ENCODE assay signal across 8 cellular contexts in the genomic region with DNA sequence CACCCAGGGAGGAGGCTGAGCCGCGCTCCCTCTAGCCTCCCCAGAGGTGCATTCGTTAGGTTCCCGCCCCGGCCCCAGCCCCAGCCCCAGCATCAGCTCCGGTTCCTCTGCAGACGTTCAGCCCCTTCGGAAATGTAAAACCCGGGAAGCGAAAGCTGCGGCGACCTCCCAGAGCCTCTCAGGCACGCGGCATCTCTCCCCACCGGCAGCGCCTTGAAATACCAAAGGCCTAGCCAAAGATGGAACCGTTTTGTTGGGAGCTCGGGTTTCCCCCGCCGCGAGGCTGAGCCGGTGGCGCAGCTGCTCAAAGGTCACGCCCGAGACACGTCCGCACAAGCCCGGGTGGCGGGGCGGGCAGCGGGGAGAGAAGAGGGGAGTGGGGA.
DNase-seq lines count a peak whose midpoint lies in the region; TF ChIP-seq lines count a peak whose summit lies in the region.

No MANE protein-coding gene starts in this region.

- H3K4me3 Mint-ChIP-seq in MCF 10A (ENCODE audit: unreplicated experiment) (no peak overlapping the region), IgD-negative memory B cell (peak overlapping the region; percentile 34 to 93 (median 84)), endothelial cell (ENCODE audit: unreplicated experiment) (no peak overlapping the region)
- peak overlapping the region; percentile 48 for H3K4me3 Mint-ChIP-seq in T-helper 1 cell treated with Interleukin-12 subunit alpha and Interleukin-12 subunit beta and Interleukin-4 antibody, amounts not matched to agents 30 μg/mL and 1 μg/mL, for 36 hours

- DNase-seq in breast epithelium (ENCODE audit: low spot score in 2 of 2), result peak in 1 of 2 donors; percentile 27
- DNase-seq in MCF 10A (ENCODE audit: unreplicated experiment), result no peak
- DNase-seq in endothelial cell (ENCODE audit: low spot score), result peak; percentile 48
- DNase-seq in testis, result peak; percentile 72
- no peak for DNase-seq in OCI-M2 (lab: John Stamatoyannopoulos, UW; ENCODE audit: unreplicated experiment)

- TF ChIP-seq POLR2A in breast epithelium (IDR thresholded peaks at IDR 0.05) (no peak), testis (IDR thresholded peaks at IDR 0.05) (no peak)

- no peak overlapping the region for H3K9ac ChIP-seq in muscle layer of colon (ENCODE audit: low read length)

- H3K4me3 ChIP-seq in breast epithelium, result peak overlapping the region; percentile 26 to 55 (median 45)
- H3K4me3 ChIP-seq in muscle layer of colon (ENCODE audit: low read depth in 1 of 2, low read length in 2 of 2), result peak overlapping the region in 1 of 2 donors; percentile 9
- H3K4me3 ChIP-seq in testis, result peak overlapping the region; percentile 42 to 61

- H3K36me3 ChIP-seq in breast epithelium (no peaks in the 10 kb centered on the region), muscle layer of colon (ENCODE audit: insufficient read depth, low read length) (no peaks in the 10 kb centered on the region), testis (ENCODE audit: low read depth, missing control alignments) (no peaks in the 10 kb centered on the region)

- H3K27ac Mint-ChIP-seq in MCF 10A (ENCODE audit: low read depth, unreplicated experiment) (no peak overlapping the region), IgD-negative memory B cell (no peak overlapping the region), endothelial cell (ENCODE audit: unreplicated experiment) (no peak overlapping the region)
- H3K27ac Mint-ChIP-seq in T-helper 1 cell treated with Interleukin-12 subunit alpha and Interleukin-12 subunit beta and Interleukin-4 antibody, amounts not matched to agents 30 μg/mL and 1 μg/mL, for 36 hours, result peak overlapping the region; percentile 13

- no peaks in the 10 kb centered on the region for H3K4me1 ChIP-seq in breast epithelium
- H3K4me1 ChIP-seq in muscle layer of colon (ENCODE audit: insufficient read depth, low read length), result peaks cover 7% of the 10 kb centered on the region
- H3K4me1 ChIP-seq in testis, result peaks cover 14% of the 10 kb centered on the region

- WGBS in testis, 2 donors, result 0 to 1% methylated on average over 16 to 31 of the region's 31 CpGs

- no peaks in the 10 kb centered on the region for H3K27me3 Mint-ChIP-seq in MCF 10A (ENCODE audit: insufficient read depth, unreplicated experiment)
- H3K27me3 Mint-ChIP-seq in IgD-negative memory B cell, result peaks cover 7% of the 10 kb centered on the region
- peaks cover 6% of the 10 kb centered on the region for H3K27me3 Mint-ChIP-seq in T-helper 1 cell treated with Interleukin-12 subunit alpha and Interleukin-12 subunit beta and Interleukin-4 antibody, amounts not matched to agents 30 μg/mL and 1 μg/mL, for 36 hours (ENCODE audit: low read depth)
- H3K27me3 Mint-ChIP-seq in endothelial cell (ENCODE audit: unreplicated experiment), result peaks cover 5% of the 10 kb centered on the region

- intact Hi-C loops in breast epithelium (cut with DNase I; ENCODE audit: low total_unique reads) (no loop called here), MCF 10A (cut with micrococcal nuclease) (no loop called here), testis (cut with DNase I; ENCODE audit: low total_unique reads) (no loop called here)

- H3K9me3 Mint-ChIP-seq in MCF 10A (ENCODE audit: unreplicated experiment) (peaks cover 1% of the 10 kb centered on the region), IgD-negative memory B cell (no peaks in the 10 kb centered on the region), endothelial cell (ENCODE audit: unreplicated experiment) (no peaks in the 10 kb centered on the region)
- no peaks in the 10 kb centered on the region for H3K9me3 Mint-ChIP-seq in T-helper 1 cell treated with Interleukin-12 subunit alpha and Interleukin-12 subunit beta and Interleukin-4 antibody, amounts not matched to agents 30 μg/mL and 1 μg/mL, for 36 hours

- H3K27ac ChIP-seq in breast epithelium (no peak overlapping the region), muscle layer of colon (ENCODE audit: low read depth, low read length) (peak overlapping the region; percentile 39), testis (peak overlapping the region; percentile 9 to 36)

- POLR2A ChIA-PET in MCF 10A (lab: Yijun Ruan, JAX), result interaction anchor here (0.7 to 1.1 kb wide), 2 partner anchors 54 to 185 kb away, joined by 3 read pairs; no protein-coding TSS in a partner anchor

- H3K27me3 ChIP-seq in breast epithelium (no peaks in the 10 kb centered on the region), muscle layer of colon (ENCODE audit: control insufficient read depth in 1 of 2, insufficient read depth in 2 of 2, low read length in 2 of 2) (no peaks in the 10 kb centered on the region), testis (no peaks in the 10 kb centered on the region)

- H3K9me3 ChIP-seq in breast epithelium (no peaks in the 10 kb centered on the region), muscle layer of colon (ENCODE audit: low read length) (no peaks in the 10 kb centered on the region), testis (no peaks in the 10 kb centered on the region)

- BruUV-seq in MCF 10A (replicated peaks; lab: Mats Ljungman, UMichigan), result no TSS peak

- CTCF ChIA-PET in MCF 10A (lab: Yijun Ruan, JAX), result no interaction called here

- TF ChIP-seq CTCF in breast epithelium (IDR thresholded peaks at IDR 0.05) (no peak), MCF 10A (IDR thresholded peaks at IDR 0.05; ENCODE audit: unreplicated experiment) (no peak), endothelial cell (IDR thresholded peaks at IDR 0.05; ENCODE audit: unreplicated experiment) (no peak), testis (IDR thresholded peaks at IDR 0.05) (no peak)

- H3K36me3 Mint-ChIP-seq in MCF 10A (ENCODE audit: insufficient read depth, unreplicated experiment) (no peaks in the 10 kb centered on the region), IgD-negative memory B cell (peaks cover 1% of the 10 kb centered on the region), endothelial cell (ENCODE audit: low read depth, unreplicated experiment) (no peaks in the 10 kb centered on the region)
- no peaks in the 10 kb centered on the region for H3K36me3 Mint-ChIP-seq in T-helper 1 cell treated with Interleukin-12 subunit alpha and Interleukin-12 subunit beta and Interleukin-4 antibody, amounts not matched to agents 30 μg/mL and 1 μg/mL, for 36 hours (ENCODE audit: low read depth)

- H3K4me1 Mint-ChIP-seq in MCF 10A (ENCODE audit: insufficient read depth, unreplicated experiment) (no peaks in the 10 kb centered on the region), IgD-negative memory B cell (peaks cover 7 to 12% (median 8%) of the 10 kb centered on the region in 3 donors), endothelial cell (ENCODE audit: unreplicated experiment) (peaks cover 4% of the 10 kb centered on the region)
- H3K4me1 Mint-ChIP-seq in T-helper 1 cell treated with Interleukin-12 subunit alpha and Interleukin-12 subunit beta and Interleukin-4 antibody, amounts not matched to agents 30 μg/mL and 1 μg/mL, for 36 hours (ENCODE audit: low read depth), result peaks cover 11% of the 10 kb centered on the region

Comparison
In these comparisons a context has a peak if more than half of its experiments do, and no peak if none do; other contexts are left out.
1. DNase-seq: peak in endothelial cell (single experiment) and testis (single experiment); none in MCF 10A (single experiment) and OCI-M2 (single experiment).
2. H3K27ac ChIP-seq: peak in muscle layer of colon (single experiment) and testis (2 of 2); none in breast epithelium (0 of 2).
3. H3K4me3 Mint-ChIP-seq: peak in IgD-negative memory B cell (4 of 4) and T-helper 1 cell treated with Interleukin-12 subunit alpha and Interleukin-12 subunit beta and Interleukin-4 antibody, amounts not matched to agents 30 μg/mL and 1 μg/mL, for 36 hours (single experiment); none in MCF 10A (single experiment) and endothelial cell (single experiment).